Comparison of ENCODE assay signal across 1 cellular context in the genomic region with DNA sequence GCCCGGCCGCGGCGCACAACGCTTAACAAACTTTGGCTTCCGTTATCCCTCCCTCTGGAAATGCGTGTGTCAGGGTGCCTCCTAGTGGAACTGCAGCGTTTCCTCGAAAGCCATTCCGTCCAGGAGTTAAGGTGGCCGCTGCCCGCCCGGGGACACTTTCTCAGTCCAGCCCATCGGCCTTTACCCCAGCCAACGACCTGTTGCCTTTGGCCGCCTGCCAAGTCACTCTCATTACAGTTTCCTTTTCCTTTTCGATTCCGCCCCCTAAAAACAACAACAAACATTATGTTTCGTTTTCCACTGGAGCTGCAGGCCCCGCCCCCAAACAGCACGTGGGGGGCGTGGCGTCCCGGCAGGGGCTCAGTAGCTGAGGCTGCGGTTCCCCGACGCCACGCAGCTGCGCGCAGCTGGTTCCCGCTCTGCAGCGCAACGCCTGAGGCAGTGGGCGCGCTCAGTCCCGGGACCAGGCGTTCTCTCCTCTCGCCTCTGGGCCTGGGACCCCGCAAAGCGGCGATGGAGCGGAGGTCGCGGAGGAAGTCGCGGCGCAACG.
TF ChIP-seq lines count a peak whose summit lies in the region.

A gene (plus strand): TSS at position 363 of the 550 bp plus-strand sequence. CDS start 151 bp downstream, at position 514.

TF ChIP-seq in HepG2, 621 proteins besides CTCF, POLR2A, EP300 and RAD21 (continued from another document and continues in another):
- peak; percentile 58; the same call in 1 of the 2 replicates for TF ChIP-seq CCDC6 (CRISPR knock-in tag; IDR thresholded peaks at IDR 0.05)
- TF ChIP-seq SIX1 (CRISPR knock-in tag; IDR thresholded peaks at IDR 0.05; ENCODE audit: borderline replicate concordance), result no peak
- TF ChIP-seq MIXL1 (CRISPR knock-in tag; IDR thresholded peaks at IDR 0.05), result 0 out of 2 replicates have a peak, but pooled peaks have one; percentile 35
- peak; percentile 71; the same call in 1 of the 2 replicates for TF ChIP-seq KMT2B (CRISPR knock-in tag; IDR thresholded peaks at IDR 0.05)
- peak; percentile 81 for TF ChIP-seq ZMYM2 (CRISPR knock-in tag; IDR thresholded peaks at IDR 0.05)
- TF ChIP-seq, protein P1, sequence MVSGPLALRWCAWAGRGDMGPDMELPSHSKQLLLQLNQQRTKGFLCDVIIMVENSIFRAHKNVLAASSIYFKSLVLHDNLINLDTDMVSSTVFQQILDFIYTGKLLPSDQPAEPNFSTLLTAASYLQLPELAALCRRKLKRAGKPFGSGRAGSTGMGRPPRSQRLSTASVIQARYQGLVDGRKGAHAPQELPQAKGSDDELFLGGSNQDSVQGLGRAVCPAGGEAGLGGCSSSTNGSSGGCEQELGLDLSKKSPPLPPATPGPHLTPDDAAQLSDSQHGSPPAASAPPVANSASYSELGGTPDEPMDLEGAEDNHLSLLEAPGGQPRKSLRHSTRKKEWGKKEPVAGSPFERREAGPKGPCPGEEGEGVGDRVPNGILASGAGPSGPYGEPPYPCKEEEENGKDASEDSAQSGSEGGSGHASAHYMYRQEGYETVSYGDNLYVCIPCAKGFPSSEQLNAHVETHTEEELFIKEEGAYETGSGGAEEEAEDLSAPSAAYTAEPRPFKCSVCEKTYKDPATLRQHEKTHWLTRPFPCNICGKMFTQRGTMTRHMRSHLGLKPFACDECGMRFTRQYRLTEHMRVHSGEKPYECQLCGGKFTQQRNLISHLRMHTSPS (CRISPR knock-in tag; IDR thresholded peaks at IDR 0.05; ENCODE audit: low read depth), result no peak
- TF ChIP-seq GABPB1 (CRISPR knock-in tag; IDR thresholded peaks at IDR 0.05), result peak; percentile 60
- TF ChIP-seq, protein P2, sequence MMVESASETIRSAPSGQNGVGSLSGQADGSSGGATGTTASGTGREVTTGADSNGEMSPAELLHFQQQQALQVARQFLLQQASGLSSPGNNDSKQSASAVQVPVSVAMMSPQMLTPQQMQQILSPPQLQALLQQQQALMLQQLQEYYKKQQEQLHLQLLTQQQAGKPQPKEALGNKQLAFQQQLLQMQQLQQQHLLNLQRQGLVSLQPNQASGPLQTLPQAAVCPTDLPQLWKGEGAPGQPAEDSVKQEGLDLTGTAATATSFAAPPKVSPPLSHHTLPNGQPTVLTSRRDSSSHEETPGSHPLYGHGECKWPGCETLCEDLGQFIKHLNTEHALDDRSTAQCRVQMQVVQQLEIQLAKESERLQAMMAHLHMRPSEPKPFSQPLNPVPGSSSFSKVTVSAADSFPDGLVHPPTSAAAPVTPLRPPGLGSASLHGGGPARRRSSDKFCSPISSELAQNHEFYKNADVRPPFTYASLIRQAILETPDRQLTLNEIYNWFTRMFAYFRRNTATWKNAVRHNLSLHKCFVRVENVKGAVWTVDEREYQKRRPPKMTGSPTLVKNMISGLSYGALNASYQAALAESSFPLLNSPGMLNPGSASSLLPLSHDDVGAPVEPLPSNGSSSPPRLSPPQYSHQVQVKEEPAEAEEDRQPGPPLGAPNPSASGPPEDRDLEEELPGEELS (CRISPR knock-in tag; IDR thresholded peaks at IDR 0.05), result peak; percentile 85
- TF ChIP-seq, protein P3, sequence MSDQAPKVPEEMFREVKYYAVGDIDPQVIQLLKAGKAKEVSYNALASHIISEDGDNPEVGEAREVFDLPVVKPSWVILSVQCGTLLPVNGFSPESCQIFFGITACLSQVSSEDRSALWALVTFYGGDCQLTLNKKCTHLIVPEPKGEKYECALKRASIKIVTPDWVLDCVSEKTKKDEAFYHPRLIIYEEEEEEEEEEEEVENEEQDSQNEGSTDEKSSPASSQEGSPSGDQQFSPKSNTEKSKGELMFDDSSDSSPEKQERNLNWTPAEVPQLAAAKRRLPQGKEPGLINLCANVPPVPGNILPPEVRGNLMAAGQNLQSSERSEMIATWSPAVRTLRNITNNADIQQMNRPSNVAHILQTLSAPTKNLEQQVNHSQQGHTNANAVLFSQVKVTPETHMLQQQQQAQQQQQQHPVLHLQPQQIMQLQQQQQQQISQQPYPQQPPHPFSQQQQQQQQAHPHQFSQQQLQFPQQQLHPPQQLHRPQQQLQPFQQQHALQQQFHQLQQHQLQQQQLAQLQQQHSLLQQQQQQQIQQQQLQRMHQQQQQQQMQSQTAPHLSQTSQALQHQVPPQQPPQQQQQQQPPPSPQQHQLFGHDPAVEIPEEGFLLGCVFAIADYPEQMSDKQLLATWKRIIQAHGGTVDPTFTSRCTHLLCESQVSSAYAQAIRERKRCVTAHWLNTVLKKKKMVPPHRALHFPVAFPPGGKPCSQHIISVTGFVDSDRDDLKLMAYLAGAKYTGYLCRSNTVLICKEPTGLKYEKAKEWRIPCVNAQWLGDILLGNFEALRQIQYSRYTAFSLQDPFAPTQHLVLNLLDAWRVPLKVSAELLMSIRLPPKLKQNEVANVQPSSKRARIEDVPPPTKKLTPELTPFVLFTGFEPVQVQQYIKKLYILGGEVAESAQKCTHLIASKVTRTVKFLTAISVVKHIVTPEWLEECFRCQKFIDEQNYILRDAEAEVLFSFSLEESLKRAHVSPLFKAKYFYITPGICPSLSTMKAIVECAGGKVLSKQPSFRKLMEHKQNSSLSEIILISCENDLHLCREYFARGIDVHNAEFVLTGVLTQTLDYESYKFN (CRISPR knock-in tag; conservative IDR thresholded peaks at IDR 0.05), result peak; percentile 52
- TF ChIP-seq ZNF260 (CRISPR knock-in tag; IDR thresholded peaks at IDR 0.05; ENCODE audit: borderline replicate concordance, low read depth), result no peak
- TF ChIP-seq ZNF292 (CRISPR knock-in tag; IDR thresholded peaks at IDR 0.05; ENCODE audit: borderline replicate concordance, low read depth), result 0 out of 2 replicates have a peak, but pooled peaks have one; percentile 33
- TF ChIP-seq ZNF460 (CRISPR knock-in tag; IDR thresholded peaks at IDR 0.05; ENCODE audit: borderline replicate concordance), result no peak
- TF ChIP-seq ZNF556 (CRISPR knock-in tag; IDR thresholded peaks at IDR 0.05; ENCODE audit: borderline replicate concordance), result 0 out of 2 replicates have a peak, but pooled peaks have one; percentile 43
- 0 out of 2 replicates have a peak, but pooled peaks have one; percentile 12 for TF ChIP-seq TBX3 (IDR thresholded peaks at IDR 0.05; ENCODE audit: borderline replicate concordance)
- TF ChIP-seq FOXA1 (IDR thresholded peaks at IDR 0.05), result no peak
- peak; percentile 16; the same call in 1 of the 2 replicates for TF ChIP-seq FOXA1 (CRISPR knock-in tag; IDR thresholded peaks at IDR 0.05)
- TF ChIP-seq TCF7 (IDR thresholded peaks at IDR 0.05; ENCODE audit: low read depth), result no peak
- peak; percentile 36 for TF ChIP-seq HNRNPLL (IDR thresholded peaks at IDR 0.05; ENCODE audit: low read depth, low read length, poor library complexity, severe bottlenecking)
- TF ChIP-seq, protein P4, sequence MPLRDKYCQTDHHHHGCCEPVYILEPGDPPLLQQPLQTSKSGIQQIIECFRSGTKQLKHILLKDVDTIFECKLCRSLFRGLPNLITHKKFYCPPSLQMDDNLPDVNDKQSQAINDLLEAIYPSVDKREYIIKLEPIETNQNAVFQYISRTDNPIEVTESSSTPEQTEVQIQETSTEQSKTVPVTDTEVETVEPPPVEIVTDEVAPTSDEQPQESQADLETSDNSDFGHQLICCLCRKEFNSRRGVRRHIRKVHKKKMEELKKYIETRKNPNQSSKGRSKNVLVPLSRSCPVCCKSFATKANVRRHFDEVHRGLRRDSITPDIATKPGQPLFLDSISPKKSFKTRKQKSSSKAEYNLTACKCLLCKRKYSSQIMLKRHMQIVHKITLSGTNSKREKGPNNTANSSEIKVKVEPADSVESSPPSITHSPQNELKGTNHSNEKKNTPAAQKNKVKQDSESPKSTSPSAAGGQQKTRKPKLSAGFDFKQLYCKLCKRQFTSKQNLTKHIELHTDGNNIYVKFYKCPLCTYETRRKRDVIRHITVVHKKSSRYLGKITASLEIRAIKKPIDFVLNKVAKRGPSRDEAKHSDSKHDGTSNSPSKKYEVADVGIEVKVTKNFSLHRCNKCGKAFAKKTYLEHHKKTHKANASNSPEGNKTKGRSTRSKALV (CRISPR knock-in tag; IDR thresholded peaks at IDR 0.05), result peak; percentile 97; the same call in 1 of the 2 replicates
- TF ChIP-seq ZMYM3 (CRISPR knock-in tag; IDR thresholded peaks at IDR 0.05), result 0 out of 2 replicates have a peak, but pooled peaks have one; percentile 39
- TF ChIP-seq, protein P5, sequence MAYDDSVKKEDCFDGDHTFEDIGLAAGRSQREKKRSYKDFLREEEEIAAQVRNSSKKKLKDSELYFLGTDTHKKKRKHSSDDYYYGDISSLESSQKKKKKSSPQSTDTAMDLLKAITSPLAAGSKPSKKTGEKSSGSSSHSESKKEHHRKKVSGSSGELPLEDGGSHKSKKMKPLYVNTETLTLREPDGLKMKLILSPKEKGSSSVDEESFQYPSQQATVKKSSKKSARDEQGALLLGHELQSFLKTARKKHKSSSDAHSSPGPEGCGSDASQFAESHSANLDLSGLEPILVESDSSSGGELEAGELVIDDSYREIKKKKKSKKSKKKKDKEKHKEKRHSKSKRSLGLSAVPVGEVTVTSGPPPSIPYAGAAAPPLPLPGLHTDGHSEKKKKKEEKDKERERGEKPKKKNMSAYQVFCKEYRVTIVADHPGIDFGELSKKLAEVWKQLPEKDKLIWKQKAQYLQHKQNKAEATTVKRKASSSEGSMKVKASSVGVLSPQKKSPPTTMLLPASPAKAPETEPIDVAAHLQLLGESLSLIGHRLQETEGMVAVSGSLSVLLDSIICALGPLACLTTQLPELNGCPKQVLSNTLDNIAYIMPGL (CRISPR knock-in tag; IDR thresholded peaks at IDR 0.05; ENCODE audit: borderline replicate concordance in 1 of 2, low read depth in 1 of 2), result peak; percentile 69 to 82; a peak in 3 of 4 replicates
- TF ChIP-seq MTA3 (CRISPR knock-in tag; IDR thresholded peaks at IDR 0.05), result no peak
- peak; percentile 80; the same call in 1 of the 2 replicates for TF ChIP-seq ZNF441 (CRISPR knock-in tag; IDR thresholded peaks at IDR 0.05; ENCODE audit: borderline replicate concordance)
- TF ChIP-seq FOXA3 (CRISPR knock-in tag; IDR thresholded peaks at IDR 0.05), result peak; percentile 26; the same call in 1 of the 2 replicates
- no peak for TF ChIP-seq KDM5A (IDR thresholded peaks at IDR 0.05; ENCODE audit: borderline replicate concordance, low read length)
- TF ChIP-seq, protein P6, sequence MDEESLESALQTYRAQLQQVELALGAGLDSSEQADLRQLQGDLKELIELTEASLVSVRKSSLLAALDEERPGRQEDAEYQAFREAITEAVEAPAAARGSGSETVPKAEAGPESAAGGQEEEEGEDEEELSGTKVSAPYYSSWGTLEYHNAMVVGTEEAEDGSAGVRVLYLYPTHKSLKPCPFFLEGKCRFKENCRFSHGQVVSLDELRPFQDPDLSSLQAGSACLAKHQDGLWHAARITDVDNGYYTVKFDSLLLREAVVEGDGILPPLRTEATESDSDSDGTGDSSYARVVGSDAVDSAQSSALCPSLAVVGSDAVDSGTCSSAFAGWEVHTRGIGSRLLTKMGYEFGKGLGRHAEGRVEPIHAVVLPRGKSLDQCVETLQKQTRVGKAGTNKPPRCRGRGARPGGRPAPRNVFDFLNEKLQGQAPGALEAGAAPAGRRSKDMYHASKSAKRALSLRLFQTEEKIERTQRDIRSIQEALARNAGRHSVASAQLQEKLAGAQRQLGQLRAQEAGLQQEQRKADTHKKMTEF (CRISPR knock-in tag; IDR thresholded peaks at IDR 0.05), result peak; percentile 81
- TF ChIP-seq RBFOX2 (IDR thresholded peaks at IDR 0.05; ENCODE audit: low read depth, low read length), result no peak
- TF ChIP-seq, protein P7, sequence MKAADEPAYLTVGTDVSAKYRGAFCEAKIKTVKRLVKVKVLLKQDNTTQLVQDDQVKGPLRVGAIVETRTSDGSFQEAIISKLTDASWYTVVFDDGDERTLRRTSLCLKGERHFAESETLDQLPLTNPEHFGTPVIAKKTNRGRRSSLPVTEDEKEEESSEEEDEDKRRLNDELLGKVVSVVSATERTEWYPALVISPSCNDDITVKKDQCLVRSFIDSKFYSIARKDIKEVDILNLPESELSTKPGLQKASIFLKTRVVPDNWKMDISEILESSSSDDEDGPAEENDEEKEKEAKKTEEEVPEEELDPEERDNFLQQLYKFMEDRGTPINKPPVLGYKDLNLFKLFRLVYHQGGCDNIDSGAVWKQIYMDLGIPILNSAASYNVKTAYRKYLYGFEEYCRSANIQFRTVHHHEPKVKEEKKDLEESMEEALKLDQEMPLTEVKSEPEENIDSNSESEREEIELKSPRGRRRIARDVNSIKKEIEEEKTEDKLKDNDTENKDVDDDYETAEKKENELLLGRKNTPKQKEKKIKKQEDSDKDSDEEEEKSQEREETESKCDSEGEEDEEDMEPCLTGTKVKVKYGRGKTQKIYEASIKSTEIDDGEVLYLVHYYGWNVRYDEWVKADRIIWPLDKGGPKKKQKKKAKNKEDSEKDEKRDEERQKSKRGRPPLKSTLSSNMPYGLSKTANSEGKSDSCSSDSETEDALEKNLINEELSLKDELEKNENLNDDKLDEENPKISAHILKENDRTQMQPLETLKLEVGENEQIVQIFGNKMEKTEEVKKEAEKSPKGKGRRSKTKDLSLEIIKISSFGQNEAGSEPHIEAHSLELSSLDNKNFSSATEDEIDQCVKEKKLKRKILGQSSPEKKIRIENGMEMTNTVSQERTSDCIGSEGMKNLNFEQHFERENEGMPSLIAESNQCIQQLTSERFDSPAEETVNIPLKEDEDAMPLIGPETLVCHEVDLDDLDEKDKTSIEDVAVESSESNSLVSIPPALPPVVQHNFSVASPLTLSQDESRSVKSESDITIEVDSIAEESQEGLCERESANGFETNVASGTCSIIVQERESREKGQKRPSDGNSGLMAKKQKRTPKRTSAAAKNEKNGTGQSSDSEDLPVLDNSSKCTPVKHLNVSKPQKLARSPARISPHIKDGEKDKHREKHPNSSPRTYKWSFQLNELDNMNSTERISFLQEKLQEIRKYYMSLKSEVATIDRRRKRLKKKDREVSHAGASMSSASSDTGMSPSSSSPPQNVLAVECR (CRISPR knock-in tag; IDR thresholded peaks at IDR 0.05; ENCODE audit: borderline replicate concordance), result peak; percentile 42; the same call in 1 of the 2 replicates
- TF ChIP-seq TGIF2 (CRISPR knock-in tag; IDR thresholded peaks at IDR 0.05), result no peak
- 0 out of 2 replicates have a peak, but pooled peaks have one; percentile 20 for TF ChIP-seq REPIN1 (CRISPR knock-in tag; IDR thresholded peaks at IDR 0.05; ENCODE audit: borderline replicate concordance, low read depth)
- TF ChIP-seq ZFP36 (IDR thresholded peaks at IDR 0.05; ENCODE audit: borderline replicate concordance, low read depth, low read length, partially characterized antibody), result no peak
- TF ChIP-seq ELF1 (CRISPR knock-in tag; IDR thresholded peaks at IDR 0.05), result 0 out of 2 replicates have a peak, but pooled peaks have one; percentile 19
- TF ChIP-seq PRMT3 (CRISPR knock-in tag; IDR thresholded peaks at IDR 0.05; ENCODE audit: borderline replicate concordance, low read depth), result no peak
- peak; percentile 56; the same call in 1 of the 2 replicates for TF ChIP-seq ZSCAN25 (CRISPR knock-in tag; IDR thresholded peaks at IDR 0.05)
- peak; percentile 49 for TF ChIP-seq ZFX (CRISPR knock-in tag; IDR thresholded peaks at IDR 0.05; ENCODE audit: low read depth)
- TF ChIP-seq ZNF143 (CRISPR knock-in tag; IDR thresholded peaks at IDR 0.05), result 0 out of 2 replicates have a peak, but pooled peaks have one; percentile 24
- TF ChIP-seq, protein P8, sequence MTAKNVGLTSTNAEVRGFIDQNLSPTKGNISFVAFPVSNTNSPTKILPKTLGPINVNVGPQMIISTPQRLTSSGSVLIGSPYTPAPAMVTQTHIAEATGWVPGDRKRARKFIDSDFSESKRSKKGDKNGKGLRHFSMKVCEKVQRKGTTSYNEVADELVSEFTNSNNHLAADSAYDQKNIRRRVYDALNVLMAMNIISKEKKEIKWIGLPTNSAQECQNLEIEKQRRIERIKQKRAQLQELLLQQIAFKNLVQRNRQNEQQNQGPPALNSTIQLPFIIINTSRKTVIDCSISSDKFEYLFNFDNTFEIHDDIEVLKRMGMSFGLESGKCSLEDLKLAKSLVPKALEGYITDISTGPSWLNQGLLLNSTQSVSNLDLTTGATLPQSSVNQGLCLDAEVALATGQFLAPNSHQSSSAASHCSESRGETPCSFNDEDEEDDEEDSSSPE (CRISPR knock-in tag; IDR thresholded peaks at IDR 0.05), result peak; percentile 55; the same call in 1 of the 2 replicates
- no peak for TF ChIP-seq HNRNPH1 (optimal IDR thresholded peaks at IDR 0.05; ENCODE audit: low read depth, low read length)
